8 cellular contexts compared by ENCODE assay signal in the genomic region with DNA sequence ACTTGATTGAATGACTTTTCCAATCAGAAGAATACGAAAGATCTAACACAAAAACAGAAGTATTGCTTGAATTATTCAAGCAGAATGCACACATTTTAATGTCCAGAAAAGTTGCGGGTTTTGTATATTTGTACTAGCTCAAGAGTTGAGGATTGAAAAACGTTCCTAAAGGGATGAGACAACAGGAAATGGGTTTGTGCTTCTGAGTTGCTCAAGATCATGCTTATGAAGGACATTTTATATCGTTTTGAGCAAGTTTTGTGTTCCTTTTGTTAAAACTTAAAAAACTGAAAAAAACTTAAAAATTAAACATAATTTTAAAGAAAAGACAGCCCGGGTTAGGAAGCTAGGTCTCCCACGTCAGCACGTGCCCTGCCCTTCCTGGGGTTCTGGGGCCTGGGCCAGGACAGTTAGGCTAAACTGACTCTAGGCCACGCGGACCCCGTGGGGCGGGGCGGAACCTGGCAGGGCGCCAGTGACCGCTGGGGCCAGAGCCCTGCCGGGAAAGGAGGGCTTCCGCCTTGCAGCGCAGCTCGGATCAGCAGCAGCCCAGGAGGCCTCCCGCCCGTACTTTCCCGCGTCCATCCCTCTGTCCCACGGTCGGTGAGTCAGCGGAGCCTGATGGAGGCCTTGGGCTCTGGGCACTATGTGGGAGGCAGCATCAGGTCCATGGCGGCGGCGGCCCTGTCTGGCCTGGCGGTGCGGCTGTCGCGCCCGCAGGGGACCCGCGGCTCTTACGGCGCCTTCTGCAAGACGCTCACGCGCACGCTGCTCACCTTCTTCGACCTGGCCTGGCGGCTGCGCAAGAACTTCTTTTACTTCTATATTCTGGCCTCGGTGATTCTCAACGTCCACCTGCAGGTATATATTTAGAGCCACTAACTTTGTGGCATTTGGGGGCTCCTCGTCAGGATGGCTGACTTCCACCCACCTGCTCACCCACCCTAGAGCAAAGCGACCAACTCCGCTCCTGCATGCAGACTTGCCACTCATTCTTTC. TPM values are rescaled to one million over a fixed set of nuclear protein-coding genes. Genes with fewer than 3 reads are reported as not detected.
DNase-seq lines count a peak whose midpoint lies in the region; ATAC-seq and TF ChIP-seq lines count a peak whose summit lies in the region.

A gene (plus strand): TSS at position 517 of the 999 bp plus-strand sequence. CDS start 105 bp downstream, at position 622.

- DNase-seq in SIG-M5 treated with dmso at 0.1 percent for 504 hours (lab: John Stamatoyannopoulos, UW; ENCODE audit: unreplicated experiment) (peak; percentile 6), SIG-M5 (lab: John Stamatoyannopoulos, UW) (no peak), HuH-7 (ENCODE audit: low spot score) (peak; percentile 62), esophagus squamous epithelium (lab: John Stamatoyannopoulos, UW) (no peak)
- DNase-seq in activated CD8-positive, alpha-beta memory T cell treated with anti-CD3 and anti-CD28 coated beads for 24 hours, result peak; percentile 76

- H3K4me3 ChIP-seq in esophagus squamous epithelium (peak within 1 kb of the TSS; percentile 19 to 65 (median 42)), mucosa of stomach (ENCODE audit: low read length) (peak within 1 kb of the TSS; percentile 1), stomach smooth muscle (ENCODE audit: low read length in 2 of 2) (peak within 1 kb of the TSS; percentile 66 to 77)

- 13 to 36% methylated on average over 22 to 36 of the region's 49 CpGs for WGBS in esophagus squamous epithelium, 2 donors

- H3K27me3 ChIP-seq in esophagus squamous epithelium, result no peaks in the 10 kb centered on the region
- H3K27me3 ChIP-seq in mucosa of stomach (ENCODE audit: control insufficient read depth, insufficient read depth, low read length), result no peaks in the 10 kb centered on the region
- peaks cover 0 to 4% of the 10 kb centered on the region in 2 donors for H3K27me3 ChIP-seq in stomach smooth muscle (ENCODE audit: control insufficient read depth in 1 of 2, insufficient read depth in 2 of 2, low read length in 2 of 2)

- H3K4me1 ChIP-seq in esophagus squamous epithelium (peaks cover 0 to 11% (median 0%) of the 10 kb centered on the region in 3 donors), mucosa of stomach (ENCODE audit: control insufficient read depth, insufficient read depth, low read length) (no peaks in the 10 kb centered on the region), stomach smooth muscle (ENCODE audit: control insufficient read depth, insufficient read depth, low read length) (peaks cover 2% of the 10 kb centered on the region)

- H3K36me3 ChIP-seq in esophagus squamous epithelium (no peaks in the 10 kb centered on the region), mucosa of stomach (ENCODE audit: control insufficient read depth, insufficient read depth, low read length) (no peaks in the 10 kb centered on the region), stomach smooth muscle (ENCODE audit: control insufficient read depth in 2 of 2, insufficient read depth in 2 of 2, low read length in 2 of 2) (no peaks in the 10 kb centered on the region)

- H3K27ac ChIP-seq in esophagus squamous epithelium, result peak within 1 kb of the TSS in 3 of 4 donors; percentile 9 to 52 (median 28)
- no peak within 1 kb of the TSS for H3K27ac ChIP-seq in stomach smooth muscle (ENCODE audit: low read length)

- TF ChIP-seq CTCF in esophagus squamous epithelium (IDR thresholded peaks at IDR 0.05), result no peak

- H3K9ac ChIP-seq in mucosa of stomach (ENCODE audit: low read length) (peak within 1 kb of the TSS; percentile 22), stomach smooth muscle (ENCODE audit: low read length in 2 of 2) (peak within 1 kb of the TSS; percentile 13 to 22)

- intact Hi-C loops in esophagus squamous epithelium (cut with DNase I), result no loop called here

- H3K9me3 ChIP-seq in esophagus squamous epithelium (no peaks in the 10 kb centered on the region), mucosa of stomach (ENCODE audit: control insufficient read depth, low read length) (no peaks in the 10 kb centered on the region), stomach smooth muscle (ENCODE audit: control insufficient read depth in 2 of 2, low read length in 2 of 2) (no peaks in the 10 kb centered on the region)

- ATAC-seq in GM21367 (IDR thresholded peaks at IDR 0.05; ENCODE audit: unreplicated experiment), result no peak

- no peak for TF ChIP-seq POLR2A in esophagus squamous epithelium (IDR thresholded peaks at IDR 0.05)

RNA-seq across cellular contexts. Expression of the gene that starts here (rescaled TPM):
- 1 to 10 TPM in 2 of 4 donors, not detected in 2; 1.1 to 2.1 TPM for total RNA-seq in esophagus squamous epithelium

Comparison
In these comparisons a context has a peak if more than half of its experiments do, and no peak if none do; other contexts are left out.
1. DNase-seq: peak in SIG-M5 treated with dmso at 0.1 percent for 504 hours (single experiment), HuH-7 (single experiment) and activated CD8-positive, alpha-beta memory T cell treated with anti-CD3 and anti-CD28 coated beads for 24 hours (single experiment); none in SIG-M5 (single experiment) and esophagus squamous epithelium (single experiment).
2. H3K4me3 ChIP-seq: peak in every context shown above with its lines; median percentile 72 in stomach smooth muscle; 42 in esophagus squamous epithelium; 1 in mucosa of stomach.